ENCODE assay signal across 15 cellular contexts in genomic region chr17:28268610-28269313, GRCh38. TPM values are rescaled to one million over a fixed set of nuclear protein-coding genes. Genes with fewer than 3 reads are reported as not detected.
A peak's percentile ranks its signal among the peaks of the same experiment; 100 is the strongest.
DNase-seq lines count a peak whose midpoint lies in the region; ATAC-seq, FAIRE-seq and TF ChIP-seq lines count a peak whose summit lies in the region.
"Had no signal": no experiment of that assay in that cellular context is flagged by ENCODE, and none has a peak within 500 bp of the region (broad histone marks: within the 10 kb centered on the region; RNA-seq: fewer than 3 reads in every experiment).

No MANE protein-coding gene starts in this region.

- H2AFZ ChIP-seq in HepG2 (ENCODE audit: low read length) (no peak overlapping the region), K562 (ENCODE audit: low read depth, low read length) (peak overlapping the region; percentile 66)

- H3K27me3 ChIP-seq in HepG2 (ENCODE audit: control insufficient read depth in 1 of 2, insufficient read depth in 2 of 2, low read length in 2 of 2) (no peaks in the 10 kb centered on the region), right lobe of liver (no peaks in the 10 kb centered on the region), K562 (ENCODE audit: control insufficient read depth in 2 of 2, insufficient read depth in 2 of 2, low read length in 2 of 2) (no peaks in the 10 kb centered on the region)

- TF ChIP-seq EP300 in HepG2 (IDR thresholded peaks at IDR 0.05; ENCODE audit: low read depth in 2 of 2, low read length in 2 of 2) (no peak), HepG2 (CRISPR knock-in tag; IDR thresholded peaks at IDR 0.05; ENCODE audit: borderline replicate concordance) (no peak), K562 (IDR thresholded peaks at IDR 0.05; ENCODE audit: low read length) (no peak)

- no peak overlapping the region for H3K27ac Mint-ChIP-seq in activated CD4-positive, alpha-beta memory T cell treated with anti-CD3 and anti-CD28 coated beads, Interleukin-2, amount 10 ng/mL, durations not matched to agents 7 days and 5 days
- H3K27ac Mint-ChIP-seq: CD4-positive, alpha-beta T cell; H9 had no signal

- H3K27ac ChIP-seq in HepG2 (ENCODE audit: extremely low read length, insufficient read depth, low read length) (no peak overlapping the region), right lobe of liver (no peak overlapping the region), K562 (ENCODE audit: extremely low read depth, low read depth, low read length) (peak overlapping the region; percentile 73; the same call in 2 of the 3 replicates)
- H3K27ac ChIP-seq: C4-2B had no signal

- DNase-seq in HepG2 (ENCODE audit: low spot score) (no peak), right lobe of liver (no peak), K562 (ENCODE audit: extremely low read depth in 1 of 4, low spot score in 3 of 4) (no peak), left lobe of liver (ENCODE audit: low spot score) (peak; percentile 1), HuH-7 (ENCODE audit: low spot score) (no peak)
- no peak for DNase-seq in activated CD4-positive, alpha-beta memory T cell treated with anti-CD3 and anti-CD28 coated beads, Interleukin-2, amount 10 ng/mL, durations not matched to agents 7 days and 5 days
- DNase-seq: AML-193; CD4-positive, alpha-beta T cell; DMS79 treated with DMSO at 0.1 percent for 48 hours; GF-D8 had no signal

- peaks cover 14% of the 10 kb centered on the region for H3K9me3 Mint-ChIP-seq in activated CD4-positive, alpha-beta memory T cell treated with anti-CD3 and anti-CD28 coated beads, Interleukin-2, amount 10 ng/mL, durations not matched to agents 7 days and 5 days
- H3K9me3 Mint-ChIP-seq: CD4-positive, alpha-beta T cell had no signal

- H3K4me3 ChIP-seq in HepG2 (replicated peaks in 1 of 3; ENCODE audit: insufficient read depth in 1 of 3, low read depth in 2 of 3, low read length in 3 of 3) (no peak overlapping the region), right lobe of liver (no peak overlapping the region), K562 (no peak overlapping the region)

- no peaks in the 10 kb centered on the region for H3K9me1 ChIP-seq in K562 (ENCODE audit: control insufficient read depth, insufficient read depth, low read length)

- CTCF ChIA-PET in HepG2 (lab: Yijun Ruan, JAX; ENCODE audit: low intra/inter-chr PET ratio, low total read pairs) = no interaction called here
- CTCF ChIA-PET in K562 (lab: Yijun Ruan, JAX; ENCODE audit: low intra/inter-chr PET ratio) = no interaction called here
- CTCF ChIA-PET in activated CD4-positive, alpha-beta memory T cell treated with anti-CD3 and anti-CD28 coated beads, Interleukin-2, amount 10 ng/mL, durations not matched to agents 7 days and 5 days (lab: Charles Lee) = no interaction called here

- no peak for TF ChIP-seq CTCF in HepG2 (CRISPR knock-in tag; IDR thresholded peaks at IDR 0.05)
- TF ChIP-seq CTCF in right lobe of liver (IDR thresholded peaks at IDR 0.05) = no peak
- TF ChIP-seq CTCF in K562 (IDR thresholded peaks at IDR 0.05 in 2 of 3, conservative IDR thresholded peaks at IDR 0.05 in 1 of 3; ENCODE audit: insufficient read depth in 2 of 3, low read depth in 1 of 3, low read length in 3 of 3) = no peak

- H3K9me3 ChIP-seq in HepG2 (ENCODE audit: low read length) = peaks cover 5% of the 10 kb centered on the region; the same call in 1 of the 2 replicates
- H3K9me3 ChIP-seq in right lobe of liver = no peaks in the 10 kb centered on the region
- peaks cover 24% of the 10 kb centered on the region for H3K9me3 ChIP-seq in K562 (replicated peaks; ENCODE audit: control insufficient read depth, insufficient read depth, low read depth, low read length)

- ATAC-seq in HepG2 (no peak), right lobe of liver (no peak), K562 (no peak), left lobe of liver (no peak)

- H3K9ac ChIP-seq in HepG2 (ENCODE audit: insufficient read depth, low read depth, low read length) (no peak overlapping the region), K562 (ENCODE audit: insufficient read depth in 1 of 2, low read depth in 2 of 2, low read length in 2 of 2) (no peak overlapping the region)

- H3K4me1 ChIP-seq in HepG2 (ENCODE audit: insufficient read depth, low read length) = peaks cover 8% of the 10 kb centered on the region; the same call in 1 of the 2 replicates
- peaks cover 0 to 9% (median 0%) of the 10 kb centered on the region in 4 donors for H3K4me1 ChIP-seq in right lobe of liver
- H3K4me1 ChIP-seq in K562 (replicated peaks in 1 of 2; ENCODE audit: control insufficient read depth in 2 of 2, insufficient read depth in 2 of 2, low read length in 2 of 2) = peaks cover 9 to 11% of the 10 kb centered on the region in 2 experiments; a peak in 4 of 5 replicates

- POLR2A ChIA-PET in HepG2 (lab: Yijun Ruan, JAX) = no interaction called here
- POLR2A ChIA-PET in K562 (lab: Yijun Ruan, JAX) = interaction anchor here (0.6 to 0.7 kb wide), 2 partner anchors 12 to 1097 kb away, joined by 3 read pairs; no protein-coding TSS in a partner anchor
- POLR2A ChIA-PET in activated CD4-positive, alpha-beta memory T cell treated with anti-CD3 and anti-CD28 coated beads, Interleukin-2, amount 10 ng/mL, durations not matched to agents 7 days and 5 days (lab: Charles Lee) = no interaction called here

- peaks cover 2% of the 10 kb centered on the region for H3K36me3 Mint-ChIP-seq in activated CD4-positive, alpha-beta memory T cell treated with anti-CD3 and anti-CD28 coated beads, Interleukin-2, amount 10 ng/mL, durations not matched to agents 7 days and 5 days (ENCODE audit: low read depth)

- BruUV-seq in HepG2 (replicated peaks; lab: Mats Ljungman, UMichigan) (no TSS peak), K562 (replicated peaks; lab: Mats Ljungman, UMichigan) (no TSS peak)

- H3K27me3 Mint-ChIP-seq in activated CD4-positive, alpha-beta memory T cell treated with anti-CD3 and anti-CD28 coated beads, Interleukin-2, amount 10 ng/mL, durations not matched to agents 7 days and 5 days = peaks cover 34% of the 10 kb centered on the region

- in situ Hi-C loops in HepG2 (cut with HindIII; ENCODE audit: extremely low pct_ligation_motif_present, low pct_unique_long_range_greater_than_20kb) = no loop called here
- in situ Hi-C loops in K562 (cut with MboI) = no loop called here

- WGBS in HepG2 (ENCODE audit: low lambda C conversion rate) = 47% methylated on average over 10 of the region's 10 CpGs
- 60% methylated on average over 8 of the region's 10 CpGs for WGBS in right lobe of liver (ENCODE audit: insufficient coverage, low coverage, low lambda C conversion rate, missing lambda C conversion rate)
- WGBS in K562 (ENCODE audit: insufficient coverage, low coverage, missing lambda C conversion rate) = 49% methylated on average over 10 of the region's 10 CpGs

- H4K20me1 ChIP-seq in HepG2 (ENCODE audit: insufficient read depth, low read length) (no peaks in the 10 kb centered on the region), K562 (replicated peaks; ENCODE audit: control insufficient read depth, insufficient read depth, low read length) (no peaks in the 10 kb centered on the region)

- intact Hi-C loops in HepG2 (cut with micrococcal nuclease; ENCODE audit: unreplicated experiment) (no loop called here), right lobe of liver (cut with DNase I) (no loop called here), K562 (cut with micrococcal nuclease) (no loop called here)

- no peak overlapping the region for H3K4me3 Mint-ChIP-seq in activated CD4-positive, alpha-beta memory T cell treated with anti-CD3 and anti-CD28 coated beads, Interleukin-2, amount 10 ng/mL, durations not matched to agents 7 days and 5 days
- H3K4me3 Mint-ChIP-seq: CD4-positive, alpha-beta T cell; H9 had no signal

- FAIRE-seq in HepG2 (lab: Jason Lieb, UNC) (no peak), K562 (lab: Jason Lieb, UNC) (no peak)
- FAIRE-seq: A204.1, H1, HTR-8/SVneo had no signal

- H3K79me2 ChIP-seq in HepG2 (ENCODE audit: insufficient read depth, low read length) (no peaks in the 10 kb centered on the region), K562 (ENCODE audit: control insufficient read depth, insufficient read depth, low read length) (no peaks in the 10 kb centered on the region)

- no peak for TF ChIP-seq RAD21 in HepG2 (CRISPR knock-in tag; IDR thresholded peaks at IDR 0.05)
- TF ChIP-seq RAD21 in K562 (CRISPR knock-in tag; conservative IDR thresholded peaks at IDR 0.05 in 1 of 2, IDR thresholded peaks at IDR 0.05 in 1 of 2) = no peak

- H3K4me2 ChIP-seq in HepG2 (ENCODE audit: low read depth, low read length) = no peak overlapping the region
- no peak overlapping the region for H3K4me2 ChIP-seq in K562 (ENCODE audit: insufficient read depth, low read length)

- H3K36me3 ChIP-seq in HepG2 (replicated peaks in 1 of 2; ENCODE audit: control insufficient read depth in 1 of 2, insufficient read depth in 2 of 2, low read length in 2 of 2) (no peaks in the 10 kb centered on the region), right lobe of liver (no peaks in the 10 kb centered on the region), K562 (ENCODE audit: control insufficient read depth, insufficient read depth, low read length) (no peaks in the 10 kb centered on the region)

- H3K4me1 Mint-ChIP-seq in activated CD4-positive, alpha-beta memory T cell treated with anti-CD3 and anti-CD28 coated beads, Interleukin-2, amount 10 ng/mL, durations not matched to agents 7 days and 5 days = no peaks in the 10 kb centered on the region

- TF ChIP-seq POLR2A in HepG2 (IDR thresholded peaks at IDR 0.05; ENCODE audit: insufficient read depth in 1 of 2, low read depth in 2 of 2, low read length in 2 of 2) = no peak
- TF ChIP-seq POLR2A in right lobe of liver (IDR thresholded peaks at IDR 0.05) = no peak
- no peak for TF ChIP-seq POLR2A in K562 (conservative IDR thresholded peaks at IDR 0.05)

RNA-seq across cellular contexts. Expression of gene TMEM97, which starts 50.2 kb away (rescaled TPM):
- total RNA-seq in HepG2 (2016; rRNA removed; fragmentation: Illumina TruSeq; extraction: Trizol) (111 and 137 TPM in 2 replicates), right lobe of liver (10 to 100 TPM; 20.0 to 84.0 (median 44.2) TPM), K562 (2014; rRNA removed) (59.6 and 71.8 TPM in 2 replicates), K562 (2014; rRNA removed; fragmentation: Illumina TruSeq; extraction: Trizol) (83.1 and 87.7 TPM in 2 replicates), K562 (2015; rRNA removed; fragmentation: Illumina TruSeq; extraction: Trizol) (72.0 and 74.0 TPM in 2 replicates), K562 (2021) (65.3 and 67.5 TPM in 2 replicates), left lobe of liver (29.6 TPM)
- 41.1 and 45.0 TPM in 2 replicates for total RNA-seq in HepG2 (2016; cell fraction: cytosol; rRNA removed; fragmentation: Illumina TruSeq; extraction: Trizol; ENCODE audit: low read depth)
- total RNA-seq in HepG2 (2016; cell fraction: insoluble cytoplasmic fraction; rRNA removed; fragmentation: Illumina TruSeq; extraction: Trizol) = 112 and 128 TPM in 2 replicates
- total RNA-seq in HepG2 (2016; cell fraction: membrane; rRNA removed; fragmentation: Illumina TruSeq; extraction: Trizol) = 135 and 146 TPM in 2 replicates
- 77.2 and 97.2 TPM in 2 replicates for total RNA-seq in HepG2 (2016; cell fraction: nucleus; rRNA removed; fragmentation: Illumina TruSeq; extraction: Trizol)
- polyA plus RNA-seq in HepG2 (2011; rRNA removed) (51.5 and 69.6 TPM in 2 replicates), K562 (2011; rRNA removed) (88.3 and 117 TPM in 2 replicates), K562 (2014; fragmentation: Illumina TruSeq; extraction: Trizol) (89.6 and 121 TPM in 2 replicates), K562 (2014; fragmentation: Nextera tagmentation; extraction: Ambion mirVana) (10 to 100 TPM; 76.0 to 95.3 TPM), K562 (2014; rRNA removed) (34.6 and 44.9 TPM in 2 replicates)
- 33.3 and 54.1 TPM in 2 replicates for polyA plus RNA-seq in HepG2 (2011; cell fraction: cytosol; rRNA removed)
- polyA plus RNA-seq in HepG2 (2011; cell fraction: nucleus; rRNA removed) = 8.5 and 10.8 TPM in 2 replicates
- 77.6 and 101 TPM in 2 replicates for polyA plus RNA-seq in HepG2 (2012)
- 47.9 and 49.9 TPM in 2 replicates for polyA plus RNA-seq in HepG2 (2016; cell fraction: cytosol; fragmentation: Illumina TruSeq; extraction: Trizol; ENCODE audit: low read depth)
- polyA plus RNA-seq in HepG2 (2016; cell fraction: insoluble cytoplasmic fraction; fragmentation: Illumina TruSeq; extraction: Trizol; ENCODE audit: low read depth) = 138 and 141 TPM in 2 replicates
- 128 and 149 TPM in 2 replicates for polyA plus RNA-seq in HepG2 (2016; cell fraction: membrane; fragmentation: Illumina TruSeq; extraction: Trizol; ENCODE audit: low read depth)
- 144 and 149 TPM in 2 replicates for polyA plus RNA-seq in HepG2 (2016; cell fraction: nucleus; fragmentation: Illumina TruSeq; extraction: Trizol; ENCODE audit: insufficient read depth, low read depth)
- 95.5 and 159 TPM in 2 replicates for polyA minus RNA-seq in HepG2 (2011; rRNA and poly(A)+ RNA removed; ENCODE audit: low replicate concordance)
- polyA minus RNA-seq in HepG2 (2011; cell fraction: cytosol; rRNA and poly(A)+ RNA removed) = 39.8 and 45.1 TPM in 2 replicates
- polyA minus RNA-seq in HepG2 (2011; cell fraction: nucleus; rRNA and poly(A)+ RNA removed) = 13.3 and 17.7 TPM in 2 replicates
- total RNA-seq in K562 (2011; cell fraction: chromatin; rRNA removed; ENCODE audit: low replicate concordance) = 75.7 and 97.1 TPM in 2 replicates
- 85.3 and 101 TPM in 2 replicates for total RNA-seq in K562 (2011; cell fraction: nucleolus; rRNA removed)
- total RNA-seq in K562 (2011; cell fraction: nucleoplasm; rRNA removed) = 131 and 163 TPM in 2 replicates
- 45.5 and 66.1 TPM in 2 replicates for polyA plus RNA-seq in K562 (2011; cell fraction: cytosol; rRNA removed)
- polyA plus RNA-seq in K562 (2011; cell fraction: nucleus; rRNA removed) = 24.8 and 32.2 TPM in 2 replicates
- 40.4 and 49.6 TPM in 2 replicates for polyA plus RNA-seq in K562 (2012)
- polyA minus RNA-seq in K562 (2011; rRNA and poly(A)+ RNA removed) = 66.9 and 80.3 TPM in 2 replicates
- 31.5 and 44.4 TPM in 2 replicates for polyA minus RNA-seq in K562 (2011; cell fraction: cytosol; rRNA and poly(A)+ RNA removed)
- 12.5 and 15.9 TPM in 2 replicates for polyA minus RNA-seq in K562 (2011; cell fraction: nucleus; rRNA and poly(A)+ RNA removed)
- 10 to 100 TPM; 23.3 to 26.6 TPM for total RNA-seq in activated CD4-positive, alpha-beta memory T cell treated with anti-CD3 and anti-CD28 coated beads, Interleukin-2, amount 10 ng/mL, durations not matched to agents 7 days and 5 days

Comparison
In these comparisons a context has a peak if more than half of its experiments do, and no peak if none do; other contexts are left out.
1. Of the 241 proteins assayed by ChIP-seq in both HepG2 and K562: peak only in HepG2: none; only in K562: MAFG and NFE2; in both: MAFF and MAFK; in neither: 237.